In genomic region chr19:13024958-13025653, GRCh38 we compare ENCODE assay signal across 8 cellular contexts. TPM values are rescaled to one million over a fixed set of nuclear protein-coding genes. Genes with fewer than 3 reads are reported as not detected.
DNase-seq lines count a peak whose midpoint lies in the region; ATAC-seq, FAIRE-seq and TF ChIP-seq lines count a peak whose summit lies in the region.

No MANE protein-coding gene starts in this region.

- H3K9me3 ChIP-seq in HepG2 (ENCODE audit: low read length) (no peaks in the 10 kb centered on the region), right lobe of liver (no peaks in the 10 kb centered on the region), colonic mucosa (no peaks in the 10 kb centered on the region), muscle layer of duodenum (ENCODE audit: control insufficient read depth in 1 of 2, low read length in 2 of 2) (no peaks in the 10 kb centered on the region)

- H3K27me3 ChIP-seq in HepG2 (ENCODE audit: control insufficient read depth in 1 of 2, insufficient read depth in 2 of 2, low read length in 2 of 2) (no peaks in the 10 kb centered on the region), right lobe of liver (no peaks in the 10 kb centered on the region), colonic mucosa (no peaks in the 10 kb centered on the region), muscle layer of duodenum (ENCODE audit: low read depth, low read length) (no peaks in the 10 kb centered on the region)

- H3K4me2 ChIP-seq in HepG2 (ENCODE audit: low read depth, low read length): peak overlapping the region; percentile 81

- H3K4me3 ChIP-seq in HepG2 (replicated peaks in 1 of 3; ENCODE audit: insufficient read depth in 1 of 3, low read depth in 2 of 3, low read length in 3 of 3) (no peak overlapping the region), right lobe of liver (no peak overlapping the region), colonic mucosa (peak overlapping the region; percentile 25), muscle layer of duodenum (ENCODE audit: low read depth in 1 of 2, low read length in 2 of 2) (peak overlapping the region; percentile 50 to 63)

- TF ChIP-seq EP300 in HepG2 (IDR thresholded peaks at IDR 0.05; ENCODE audit: low read depth in 2 of 2, low read length in 2 of 2) (no peak), HepG2 (CRISPR knock-in tag; IDR thresholded peaks at IDR 0.05; ENCODE audit: borderline replicate concordance) (no peak)

- H3K79me2 ChIP-seq in HepG2 (ENCODE audit: insufficient read depth, low read length): peaks cover 35% of the 10 kb centered on the region

- FAIRE-seq in HepG2 (lab: Jason Lieb, UNC): no peak

- in situ Hi-C loops in HepG2 (cut with HindIII; ENCODE audit: extremely low pct_ligation_motif_present, low pct_unique_long_range_greater_than_20kb): loop anchor here (5.0 kb wide), 2 partner anchors 37 to 38 kb away; no protein-coding TSS in a partner anchor

- DNase-seq in HepG2 (ENCODE audit: low spot score) (no peak), right lobe of liver (no peak), colonic mucosa (peak; percentile 61), H4 (ENCODE audit: low spot score) (no peak), NCI-H82 treated with DMSO at 0.1 percent for 48 hours (lab: John Stamatoyannopoulos, UW; ENCODE audit: unreplicated experiment) (no peak)

- BruUV-seq in HepG2 (replicated peaks; lab: Mats Ljungman, UMichigan): no TSS peak

- no peak overlapping the region for H3K9ac ChIP-seq in HepG2 (ENCODE audit: insufficient read depth, low read depth, low read length)
- peak overlapping the region; percentile 38 to 42 for H3K9ac ChIP-seq in colonic mucosa (ENCODE audit: low read depth in 2 of 2, low read length in 2 of 2)

- no peak for TF ChIP-seq POLR2A in HepG2 (IDR thresholded peaks at IDR 0.05; ENCODE audit: insufficient read depth in 1 of 2, low read depth in 2 of 2, low read length in 2 of 2)
- no peak for TF ChIP-seq POLR2A in right lobe of liver (IDR thresholded peaks at IDR 0.05)

- H4K20me1 ChIP-seq in HepG2 (ENCODE audit: insufficient read depth, low read length): no peaks in the 10 kb centered on the region

- WGBS in HepG2 (ENCODE audit: low lambda C conversion rate): 97% methylated on average over 44 of the region's 45 CpGs
- 63% methylated on average over 25 of the region's 45 CpGs for WGBS in right lobe of liver (ENCODE audit: insufficient coverage, low coverage, low lambda C conversion rate, missing lambda C conversion rate)

- no peak for TF ChIP-seq CTCF in HepG2 (CRISPR knock-in tag; IDR thresholded peaks at IDR 0.05)
- no peak for TF ChIP-seq CTCF in right lobe of liver (IDR thresholded peaks at IDR 0.05)
- TF ChIP-seq CTCF in colonic mucosa (IDR thresholded peaks at IDR 0.05): no peak

- CTCF ChIA-PET in HepG2 (lab: Yijun Ruan, JAX; ENCODE audit: low intra/inter-chr PET ratio, low total read pairs): no interaction called here

- H3K36me3 ChIP-seq in HepG2 (replicated peaks in 1 of 2; ENCODE audit: control insufficient read depth in 1 of 2, insufficient read depth in 2 of 2, low read length in 2 of 2): peaks cover 1 to 27% of the 10 kb centered on the region in 2 experiments; a peak in 2 of 5 replicates
- H3K36me3 ChIP-seq in right lobe of liver: no peaks in the 10 kb centered on the region
- H3K36me3 ChIP-seq in colonic mucosa: no peaks in the 10 kb centered on the region
- peaks cover 0 to 9% of the 10 kb centered on the region in 2 donors for H3K36me3 ChIP-seq in muscle layer of duodenum (ENCODE audit: control insufficient read depth in 1 of 2, insufficient read depth in 2 of 2, low read length in 2 of 2)

- POLR2A ChIA-PET in HepG2 (lab: Yijun Ruan, JAX): interaction anchor here (2.0 kb wide), 1 partner anchor 30 kb away, joined by 28 read pairs; no protein-coding TSS in a partner anchor

- intact Hi-C loops in HepG2 (cut with micrococcal nuclease; ENCODE audit: unreplicated experiment): loop anchor here (5.0 kb wide), 1 partner anchor 37 kb away; no protein-coding TSS in a partner anchor
- intact Hi-C loops in right lobe of liver (cut with DNase I): no loop called here
- intact Hi-C loops in colonic mucosa (cut with DNase I): no loop called here

- ATAC-seq in HepG2 (no peak), right lobe of liver (no peak), GM18517 (IDR thresholded peaks at IDR 0.05; ENCODE audit: unreplicated experiment) (no peak)
- ATAC-seq in activated CD4-positive, CD25-positive, alpha-beta regulatory T cell treated with anti-CD3 and anti-CD28 coated beads, Interleukin-2, amount 50 U/mL, for 24 hours: no peak

- TF ChIP-seq RAD21 in HepG2 (CRISPR knock-in tag; IDR thresholded peaks at IDR 0.05): no peak

- H3K4me1 ChIP-seq in HepG2 (ENCODE audit: insufficient read depth, low read length): peaks cover 90% of the 10 kb centered on the region
- H3K4me1 ChIP-seq in right lobe of liver: peaks cover 0 to 46% (median 19%) of the 10 kb centered on the region in 4 donors
- H3K4me1 ChIP-seq in colonic mucosa: peaks cover 4% of the 10 kb centered on the region
- peaks cover 38 to 76% of the 10 kb centered on the region in 2 donors for H3K4me1 ChIP-seq in muscle layer of duodenum (ENCODE audit: control insufficient read depth in 1 of 2, insufficient read depth in 2 of 2, low read length in 2 of 2)

- no peak overlapping the region for H2AFZ ChIP-seq in HepG2 (ENCODE audit: low read length)

- H3K27ac ChIP-seq in HepG2 (ENCODE audit: extremely low read length, insufficient read depth, low read length) (peak overlapping the region; percentile 77), right lobe of liver (no peak overlapping the region), colonic mucosa (peak overlapping the region; percentile 79), muscle layer of duodenum (ENCODE audit: low read length) (peak overlapping the region; percentile 85)

TF ChIP-seq in HepG2, 621 proteins besides CTCF, POLR2A, EP300 and RAD21 (continues in another document):
- no peak for TF ChIP-seq ZNF224 (CRISPR knock-in tag; IDR thresholded peaks at IDR 0.05)
- TF ChIP-seq KLF12 (CRISPR knock-in tag; IDR thresholded peaks at IDR 0.05; ENCODE audit: borderline replicate concordance): no peak
- TF ChIP-seq ZNF576 (CRISPR knock-in tag; IDR thresholded peaks at IDR 0.05): 0 out of 2 replicates have a peak, but pooled peaks have one; percentile 21

RNA-seq across cellular contexts. Expression of gene NFIX, which starts 29.8 kb away (rescaled TPM):
- total RNA-seq in HepG2 (2016; rRNA removed; fragmentation: Illumina TruSeq; extraction: Trizol): 5.4 and 5.6 TPM in 2 replicates
- 16.3 and 20.2 TPM in 2 replicates for total RNA-seq in HepG2 (2016; cell fraction: cytosol; rRNA removed; fragmentation: Illumina TruSeq; extraction: Trizol; ENCODE audit: low read depth)
- total RNA-seq in HepG2 (2016; cell fraction: insoluble cytoplasmic fraction; rRNA removed; fragmentation: Illumina TruSeq; extraction: Trizol): 4.6 and 4.7 TPM in 2 replicates
- 6.7 and 9.2 TPM in 2 replicates for total RNA-seq in HepG2 (2016; cell fraction: membrane; rRNA removed; fragmentation: Illumina TruSeq; extraction: Trizol)
- total RNA-seq in HepG2 (2016; cell fraction: nucleus; rRNA removed; fragmentation: Illumina TruSeq; extraction: Trizol): 4.9 and 6.0 TPM in 2 replicates
- polyA plus RNA-seq in HepG2 (2011; rRNA removed): 3.0 and 3.4 TPM in 2 replicates
- 1.4 and 1.6 TPM in 2 replicates for polyA plus RNA-seq in HepG2 (2011; cell fraction: cytosol; rRNA removed)
- 11.0 and 14.0 TPM in 2 replicates for polyA plus RNA-seq in HepG2 (2011; cell fraction: nucleus; rRNA removed)
- 9.0 and 12.2 TPM in 2 replicates for polyA plus RNA-seq in HepG2 (2012)
- polyA plus RNA-seq in HepG2 (2016; cell fraction: cytosol; fragmentation: Illumina TruSeq; extraction: Trizol; ENCODE audit: low read depth): 0.70 and 0.93 TPM in 2 replicates
- 8.8 and 11.9 TPM in 2 replicates for polyA plus RNA-seq in HepG2 (2016; cell fraction: insoluble cytoplasmic fraction; fragmentation: Illumina TruSeq; extraction: Trizol; ENCODE audit: low read depth)
- 3.1 and 4.9 TPM in 2 replicates for polyA plus RNA-seq in HepG2 (2016; cell fraction: membrane; fragmentation: Illumina TruSeq; extraction: Trizol; ENCODE audit: low read depth)
- polyA plus RNA-seq in HepG2 (2016; cell fraction: nucleus; fragmentation: Illumina TruSeq; extraction: Trizol; ENCODE audit: insufficient read depth, low read depth): 14.6 and 14.7 TPM in 2 replicates
- polyA minus RNA-seq in HepG2 (2011; rRNA and poly(A)+ RNA removed; ENCODE audit: low replicate concordance): 0.82 and 6.2 TPM in 2 replicates
- polyA minus RNA-seq in HepG2 (2011; cell fraction: cytosol; rRNA and poly(A)+ RNA removed): 5.0 and 6.2 TPM in 2 replicates
- polyA minus RNA-seq in HepG2 (2011; cell fraction: nucleus; rRNA and poly(A)+ RNA removed): 6.8 and 7.7 TPM in 2 replicates
- 10 to 100 TPM; 20.3 to 40.0 (median 26.7) TPM for total RNA-seq in right lobe of liver
- 10 to 100 TPM; 70.9 to 73.8 TPM for total RNA-seq in colonic mucosa
- total RNA-seq in H4 (2014; rRNA removed; shearing (Covaris generic)): 9.6 and 13.8 TPM in 2 replicates

RNA-seq across cellular contexts. Expression of gene DAND5, which starts 55.7 kb away (rescaled TPM):
- not detected in 2 replicates for total RNA-seq in HepG2 (2016; rRNA removed; fragmentation: Illumina TruSeq; extraction: Trizol)
- total RNA-seq in HepG2 (2016; cell fraction: cytosol; rRNA removed; fragmentation: Illumina TruSeq; extraction: Trizol; ENCODE audit: low read depth): not detected in 2 replicates
- not detected in 2 replicates for total RNA-seq in HepG2 (2016; cell fraction: insoluble cytoplasmic fraction; rRNA removed; fragmentation: Illumina TruSeq; extraction: Trizol)
- not detected in 2 replicates for total RNA-seq in HepG2 (2016; cell fraction: membrane; rRNA removed; fragmentation: Illumina TruSeq; extraction: Trizol)
- total RNA-seq in HepG2 (2016; cell fraction: nucleus; rRNA removed; fragmentation: Illumina TruSeq; extraction: Trizol): not detected in 2 replicates
- 0.04 TPM in 1 of 2 replicates, not detected in the other for polyA plus RNA-seq in HepG2 (2011; rRNA removed)
- 0.03 and 0.04 TPM in 2 replicates for polyA plus RNA-seq in HepG2 (2011; cell fraction: cytosol; rRNA removed)
- 0.10 and 0.13 TPM in 2 replicates for polyA plus RNA-seq in HepG2 (2011; cell fraction: nucleus; rRNA removed)
- polyA plus RNA-seq in HepG2 (2012): not detected in 2 replicates
- polyA plus RNA-seq in HepG2 (2016; cell fraction: cytosol; fragmentation: Illumina TruSeq; extraction: Trizol; ENCODE audit: low read depth): not detected in 2 replicates
- polyA plus RNA-seq in HepG2 (2016; cell fraction: insoluble cytoplasmic fraction; fragmentation: Illumina TruSeq; extraction: Trizol; ENCODE audit: low read depth): not detected in 2 replicates
- polyA plus RNA-seq in HepG2 (2016; cell fraction: membrane; fragmentation: Illumina TruSeq; extraction: Trizol; ENCODE audit: low read depth): not detected in 2 replicates
- not detected in 2 replicates for polyA plus RNA-seq in HepG2 (2016; cell fraction: nucleus; fragmentation: Illumina TruSeq; extraction: Trizol; ENCODE audit: insufficient read depth, low read depth)
- polyA minus RNA-seq in HepG2 (2011; rRNA and poly(A)+ RNA removed; ENCODE audit: low replicate concordance): 0.40 TPM in 1 of 2 replicates, not detected in the other
- polyA minus RNA-seq in HepG2 (2011; cell fraction: cytosol; rRNA and poly(A)+ RNA removed): not detected in 2 replicates
- polyA minus RNA-seq in HepG2 (2011; cell fraction: nucleus; rRNA and poly(A)+ RNA removed): not detected in 2 replicates
- not detected for total RNA-seq in right lobe of liver
- total RNA-seq in colonic mucosa: under 1 TPM; 0.19 to 0.27 TPM
- total RNA-seq in H4 (2014; rRNA removed; shearing (Covaris generic)): 0.06 TPM in 1 of 2 replicates, not detected in the other

Comparison
In these comparisons a context has a peak if more than half of its experiments do, and no peak if none do; other contexts are left out.
1. H3K27ac ChIP-seq: peak in HepG2 (single experiment), colonic mucosa (single experiment) and muscle layer of duodenum (single experiment); none in right lobe of liver (0 of 3).
2. H3K4me3 ChIP-seq: peak in colonic mucosa (single experiment) and muscle layer of duodenum (2 of 2); none in HepG2 (0 of 3) and right lobe of liver (0 of 3).